Comparison of ENCODE assay signal across 10 cellular contexts in the genomic region with DNA sequence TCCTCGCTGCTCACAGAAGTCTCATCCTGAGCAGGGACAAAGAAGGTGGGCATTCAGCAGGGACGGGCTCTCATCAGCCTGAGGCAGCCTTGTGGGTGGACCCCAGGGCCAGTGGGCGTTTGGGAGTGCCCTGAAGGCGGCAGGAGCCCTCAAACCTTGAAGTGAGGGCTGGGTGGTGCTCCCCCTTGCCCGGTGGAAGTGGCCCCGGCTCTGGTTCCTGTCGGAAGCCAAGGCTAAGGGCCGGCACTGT.
DNase-seq lines count a peak whose midpoint lies in the region; ATAC-seq and TF ChIP-seq lines count a peak whose summit lies in the region.
"Had no signal": no experiment of that assay in that cellular context is flagged by ENCODE, and none has a peak within 500 bp of the region (broad histone marks: within the 10 kb centered on the region; RNA-seq: fewer than 3 reads in every experiment).

No MANE protein-coding gene starts in this region.

- POLR2A ChIA-PET in HEK293 (lab: Yijun Ruan, JAX), result interaction anchor here (0.6 kb wide), 1 partner anchor 108 kb away, joined by 4 read pairs; no protein-coding TSS in a partner anchor

- H3K36me3 ChIP-seq in HEK293 (ENCODE audit: control insufficient read depth in 2 of 2, insufficient read depth in 1 of 2, low read length in 2 of 2) (peaks cover 0 to 24% of the 10 kb centered on the region in 2 experiments; a peak in 1 of 3 replicates), lower lobe of right lung (peaks cover 10% of the 10 kb centered on the region), stomach smooth muscle (ENCODE audit: control insufficient read depth in 2 of 2, insufficient read depth in 2 of 2, low read length in 2 of 2) (peaks cover 0 to 2% of the 10 kb centered on the region in 2 donors)

- H3K9me3 ChIP-seq in HEK293 (ENCODE audit: control insufficient read depth, insufficient read depth, low read depth, low read length) (no peaks in the 10 kb centered on the region), lower lobe of right lung (no peaks in the 10 kb centered on the region), stomach smooth muscle (ENCODE audit: control insufficient read depth in 2 of 2, low read length in 2 of 2) (no peaks in the 10 kb centered on the region)

- intact Hi-C loops in lower lobe of right lung (cut with DNase I), result no loop called here

- no peak overlapping the region for H3K27ac Mint-ChIP-seq in stimulated activated naive B cell treated with anti-CD40 and anti-IgM and Interleukin-4, amounts not matched to agents 10 μg/mL and 1 μg/mL and 100 μg/mL, for 72 hours
- H3K27ac Mint-ChIP-seq: activated naive CD4-positive, alpha-beta T cell treated with anti-CD3 and anti-CD28 coated beads, Interleukin-2, amount 10 ng/mL, durations not matched to agents 7 days and 5 days had no signal

- H3K27me3 Mint-ChIP-seq in stimulated activated naive B cell treated with anti-CD40 and anti-IgM and Interleukin-4, amounts not matched to agents 10 μg/mL and 1 μg/mL and 100 μg/mL, for 72 hours, result peaks cover 0 to 16% of the 10 kb centered on the region in 2 donors
- H3K27me3 Mint-ChIP-seq: activated naive CD4-positive, alpha-beta T cell treated with anti-CD3 and anti-CD28 coated beads, Interleukin-2, amount 10 ng/mL, durations not matched to agents 7 days and 5 days had no signal

- peak overlapping the region; percentile 58 to 66 for H3K9ac ChIP-seq in stomach smooth muscle (ENCODE audit: low read length in 2 of 2)

- CTCF ChIA-PET in HEK293 (lab: Yijun Ruan, JAX), result interaction anchor here (0.6 to 1.0 kb wide), 3 partner anchors 9 to 26 kb away, joined by 3 read pairs; no protein-coding TSS in a partner anchor

- TF ChIP-seq POLR2A in erythroblast (IDR thresholded peaks at IDR 0.05; ENCODE audit: low read length), result no peak

- H3K4me1 ChIP-seq in HEK293 (ENCODE audit: control insufficient read depth, insufficient read depth, low read length) (peaks cover 11% of the 10 kb centered on the region), lower lobe of right lung (peaks cover 93% of the 10 kb centered on the region), stomach smooth muscle (ENCODE audit: control insufficient read depth, insufficient read depth, low read length) (peaks cover 77% of the 10 kb centered on the region)

- peaks cover 12 to 29% of the 10 kb centered on the region in 2 donors for H3K4me1 Mint-ChIP-seq in stimulated activated naive B cell treated with anti-CD40 and anti-IgM and Interleukin-4, amounts not matched to agents 10 μg/mL and 1 μg/mL and 100 μg/mL, for 72 hours

- peaks cover 1 to 4% of the 10 kb centered on the region in 2 donors for H3K36me3 Mint-ChIP-seq in stimulated activated naive B cell treated with anti-CD40 and anti-IgM and Interleukin-4, amounts not matched to agents 10 μg/mL and 1 μg/mL and 100 μg/mL, for 72 hours
- H3K36me3 Mint-ChIP-seq: activated naive CD4-positive, alpha-beta T cell treated with anti-CD3 and anti-CD28 coated beads, Interleukin-2, amount 10 ng/mL, durations not matched to agents 7 days and 5 days had no signal

- H3K27me3 ChIP-seq in lower lobe of right lung (ENCODE audit: low read depth) (no peaks in the 10 kb centered on the region), stomach smooth muscle (ENCODE audit: control insufficient read depth in 1 of 2, insufficient read depth in 2 of 2, low read length in 2 of 2) (no peaks in the 10 kb centered on the region)

- ATAC-seq in lower lobe of right lung, result no peak
- no peak for ATAC-seq in stimulated activated naive B cell treated with anti-CD40 and anti-IgM and Interleukin-4, amounts not matched to agents 10 μg/mL and 1 μg/mL and 100 μg/mL, for 72 hours (replicated peaks)

- no peaks in the 10 kb centered on the region for H3K9me3 Mint-ChIP-seq in stimulated activated naive B cell treated with anti-CD40 and anti-IgM and Interleukin-4, amounts not matched to agents 10 μg/mL and 1 μg/mL and 100 μg/mL, for 72 hours
- H3K9me3 Mint-ChIP-seq: activated naive CD4-positive, alpha-beta T cell treated with anti-CD3 and anti-CD28 coated beads, Interleukin-2, amount 10 ng/mL, durations not matched to agents 7 days and 5 days had no signal

- no peak overlapping the region for H3K4me3 ChIP-seq in HEK293 (ENCODE audit: low read depth, low read length)
- peak overlapping the region; percentile 25 to 50 for H3K4me3 ChIP-seq in cardiac fibroblast (replicated peaks in 1 of 2; ENCODE audit: low read depth in 2 of 2, low read length in 2 of 2)
- peak overlapping the region; percentile 46 for H3K4me3 ChIP-seq in lower lobe of right lung
- peak overlapping the region; percentile 44 to 79 for H3K4me3 ChIP-seq in stomach smooth muscle (ENCODE audit: low read length in 2 of 2)

- H3K27ac ChIP-seq in HEK293 (ENCODE audit: extremely low read depth, low read depth, low read length) (no peak overlapping the region; the same call in 1 of the 2 replicates), lower lobe of right lung (peak overlapping the region; percentile 88), stomach smooth muscle (ENCODE audit: low read length) (peak overlapping the region; percentile 88)

- DNase-seq in cardiac fibroblast (ENCODE audit: low read depth in 2 of 2) (no peak), lower lobe of right lung (no peak), erythroblast (lab: John Stamatoyannopoulos, UW) (no peak), NCI-H1417 treated with DMSO at 0.1 percent for 48 hours (lab: John Stamatoyannopoulos, UW) (no peak), middle frontal gyrus (ENCODE audit: extremely low spot score, low spot score) (no peak)
- DNase-seq in stimulated activated naive B cell treated with anti-CD40 and anti-IgM and Interleukin-4, amounts not matched to agents 10 μg/mL and 1 μg/mL and 100 μg/mL, for 72 hours, result no peak
- DNase-seq: activated naive CD4-positive, alpha-beta T cell treated with anti-CD3 and anti-CD28 coated beads, Interleukin-2, amount 10 ng/mL, durations not matched to agents 7 days and 5 days; T-helper 9 cell had no signal

- no peak overlapping the region for H3K4me3 Mint-ChIP-seq in stimulated activated naive B cell treated with anti-CD40 and anti-IgM and Interleukin-4, amounts not matched to agents 10 μg/mL and 1 μg/mL and 100 μg/mL, for 72 hours
- H3K4me3 Mint-ChIP-seq: activated naive CD4-positive, alpha-beta T cell treated with anti-CD3 and anti-CD28 coated beads, Interleukin-2, amount 10 ng/mL, durations not matched to agents 7 days and 5 days had no signal

- no peak for TF ChIP-seq CTCF in HEK293 (tag by site-specific recombination; IDR thresholded peaks at IDR 0.05)
- no peak for TF ChIP-seq CTCF in cardiac fibroblast (IDR thresholded peaks at IDR 0.05; ENCODE audit: low read depth, low read length)
- TF ChIP-seq CTCF in lower lobe of right lung (IDR thresholded peaks at IDR 0.05), result no peak

TF ChIP-seq in HEK293, 187 proteins besides CTCF, POLR2A, EP300 and RAD21:
- TF ChIP-seq HOXA7 (CRISPR knock-in tag; IDR thresholded peaks at IDR 0.05; ENCODE audit: borderline replicate concordance), result no peak
- peak; percentile 46 for TF ChIP-seq ZFHX2 (tag by site-specific recombination; conservative IDR thresholded peaks at IDR 0.05)
- TF ChIP-seq, protein P1, sequence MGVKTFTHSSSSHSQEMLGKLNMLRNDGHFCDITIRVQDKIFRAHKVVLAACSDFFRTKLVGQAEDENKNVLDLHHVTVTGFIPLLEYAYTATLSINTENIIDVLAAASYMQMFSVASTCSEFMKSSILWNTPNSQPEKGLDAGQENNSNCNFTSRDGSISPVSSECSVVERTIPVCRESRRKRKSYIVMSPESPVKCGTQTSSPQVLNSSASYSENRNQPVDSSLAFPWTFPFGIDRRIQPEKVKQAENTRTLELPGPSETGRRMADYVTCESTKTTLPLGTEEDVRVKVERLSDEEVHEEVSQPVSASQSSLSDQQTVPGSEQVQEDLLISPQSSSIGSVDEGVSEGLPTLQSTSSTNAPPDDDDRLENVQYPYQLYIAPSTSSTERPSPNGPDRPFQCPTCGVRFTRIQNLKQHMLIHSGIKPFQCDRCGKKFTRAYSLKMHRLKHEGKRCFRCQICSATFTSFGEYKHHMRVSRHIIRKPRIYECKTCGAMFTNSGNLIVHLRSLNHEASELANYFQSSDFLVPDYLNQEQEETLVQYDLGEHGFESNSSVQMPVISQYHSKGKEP (tag by site-specific recombination; IDR thresholded peaks at IDR 0.05), result no peak
- no peak for TF ChIP-seq ZNF184 (tag by site-specific recombination; IDR thresholded peaks at IDR 0.05)
- TF ChIP-seq ZNF600 (tag by site-specific recombination; IDR thresholded peaks at IDR 0.05), result no peak
- no peak for TF ChIP-seq ZNF404 (tag by site-specific recombination; IDR thresholded peaks at IDR 0.05)
- TF ChIP-seq EGR2 (tag by site-specific recombination; IDR thresholded peaks at IDR 0.05; ENCODE audit: low read depth), result peak; percentile 62
TF ChIP-seq in HEK293: peak in this region for 2.
